15 cellular contexts compared by ENCODE assay signal in the genomic region with DNA sequence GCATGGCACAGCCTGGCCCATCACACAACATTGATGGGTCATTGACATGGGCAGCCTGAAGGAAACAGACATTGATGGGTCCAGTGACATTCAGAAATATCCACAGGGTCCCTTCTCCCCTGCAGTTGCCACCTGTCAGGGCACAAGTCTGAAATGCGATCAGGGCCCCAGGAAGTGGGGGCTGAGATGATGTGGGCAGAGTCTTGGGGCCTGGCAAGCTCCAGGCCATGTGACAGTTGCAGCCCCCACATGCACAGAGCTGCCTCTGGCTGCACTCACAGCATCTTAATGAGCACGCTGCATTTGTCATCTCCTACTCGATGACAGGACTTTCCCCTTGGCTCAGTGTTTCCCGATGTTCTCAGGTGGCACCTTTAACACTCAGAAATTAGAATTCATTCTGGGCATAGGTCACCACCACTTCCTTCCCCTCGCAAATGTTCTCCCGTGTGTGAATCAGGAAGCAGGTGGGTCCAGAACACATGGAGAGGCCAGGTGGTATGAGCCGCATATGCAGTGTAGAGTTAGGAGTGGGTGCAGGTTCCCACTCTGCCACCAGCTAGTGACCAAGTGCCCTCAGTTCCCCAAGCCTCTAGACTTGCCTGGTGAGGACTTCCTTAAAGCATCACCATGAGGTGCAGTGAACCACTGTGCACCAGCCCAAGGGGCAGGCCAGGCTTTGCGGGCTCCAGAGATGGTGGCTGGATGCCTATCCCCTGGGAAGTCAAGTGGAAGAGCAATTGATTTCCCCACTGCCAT. TPM values are rescaled to one million over a fixed set of nuclear protein-coding genes. Genes with fewer than 3 reads are reported as not detected.
DNase-seq lines count a peak whose midpoint lies in the region; ATAC-seq, FAIRE-seq and TF ChIP-seq lines count a peak whose summit lies in the region.
"Had no signal": no experiment of that assay in that cellular context is flagged by ENCODE, and none has a peak within 500 bp of the region (broad histone marks: within the 10 kb centered on the region; RNA-seq: fewer than 3 reads in every experiment).

No MANE protein-coding gene starts in this region.

- 69% methylated on average over 7 of the region's 8 CpGs for WGBS in HepG2 (ENCODE audit: low lambda C conversion rate)
- WGBS in right lobe of liver (ENCODE audit: insufficient coverage, low coverage, low lambda C conversion rate, missing lambda C conversion rate): 72% methylated on average over 6 of the region's 8 CpGs
- WGBS in esophagus muscularis mucosa: 72% methylated on average over 8 of the region's 8 CpGs
- 68 to 91% methylated on average over 4 to 7 of the region's 8 CpGs for WGBS in esophagus squamous epithelium, 2 donors

- intact Hi-C loops in HepG2 (cut with micrococcal nuclease; ENCODE audit: unreplicated experiment): no loop called here
- intact Hi-C loops in right lobe of liver (cut with DNase I): no loop called here
- intact Hi-C loops in esophagus muscularis mucosa (cut with DNase I): no loop called here
- intact Hi-C loops in esophagus squamous epithelium (cut with DNase I): no loop called here

- peak overlapping the region; percentile 60 for H3K4me3 Mint-ChIP-seq in type B pancreatic cell

- TF ChIP-seq RAD21 in HepG2 (CRISPR knock-in tag; IDR thresholded peaks at IDR 0.05): no peak

- H3K9me3 ChIP-seq in HepG2 (ENCODE audit: low read length): peaks cover 7% of the 10 kb centered on the region; the same call in 1 of the 2 replicates
- no peaks in the 10 kb centered on the region for H3K9me3 ChIP-seq in right lobe of liver
- no peaks in the 10 kb centered on the region for H3K9me3 ChIP-seq in esophagus muscularis mucosa
- H3K9me3 ChIP-seq in esophagus squamous epithelium: no peaks in the 10 kb centered on the region
- H3K9me3 ChIP-seq: BE2C had no signal

- H3K9ac ChIP-seq in HepG2 (ENCODE audit: insufficient read depth, low read depth, low read length): no peak overlapping the region

- peaks cover 16% of the 10 kb centered on the region for H3K4me1 Mint-ChIP-seq in type B pancreatic cell (ENCODE audit: unreplicated experiment)

- POLR2A ChIA-PET in HepG2 (lab: Yijun Ruan, JAX): no interaction called here

- no peak overlapping the region for H3K4me2 ChIP-seq in HepG2 (ENCODE audit: low read depth, low read length)

- DNase-seq in HepG2 (ENCODE audit: low spot score): no peak
- DNase-seq in right lobe of liver: no peak
- DNase-seq in HTR-8/SVneo (ENCODE audit: insufficient read length, low spot score): no peak
- DNase-seq in esophagus muscularis mucosa (ENCODE audit: extremely low spot score): peak; percentile 55
- no peak for DNase-seq in type B pancreatic cell (ENCODE audit: extremely low spot score, unreplicated experiment)
- DNase-seq in NCI-H1105 (lab: John Stamatoyannopoulos, UW): no peak
- no peak for DNase-seq in HCEC 1CT
- no peak for DNase-seq in esophagus squamous epithelium (lab: John Stamatoyannopoulos, UW)
- DNase-seq: BE2C, DMS53, GF-D8 had no signal

- no peaks in the 10 kb centered on the region for H3K79me2 ChIP-seq in HepG2 (ENCODE audit: insufficient read depth, low read length)

- CTCF ChIA-PET in HepG2 (lab: Yijun Ruan, JAX; ENCODE audit: low intra/inter-chr PET ratio, low total read pairs): no interaction called here

- H3K36me3 ChIP-seq in HepG2 (replicated peaks in 1 of 2; ENCODE audit: control insufficient read depth in 1 of 2, insufficient read depth in 2 of 2, low read length in 2 of 2): no peaks in the 10 kb centered on the region
- H3K36me3 ChIP-seq in right lobe of liver: no peaks in the 10 kb centered on the region
- no peaks in the 10 kb centered on the region for H3K36me3 ChIP-seq in esophagus muscularis mucosa
- H3K36me3 ChIP-seq in esophagus squamous epithelium: no peaks in the 10 kb centered on the region
- H3K36me3 ChIP-seq: BE2C, HAP-1 had no signal

- H2AFZ ChIP-seq in HepG2 (ENCODE audit: low read length): no peak overlapping the region

- H3K27me3 ChIP-seq in HepG2 (ENCODE audit: control insufficient read depth in 1 of 2, insufficient read depth in 2 of 2, low read length in 2 of 2) (peaks cover 0 to 15% of the 10 kb centered on the region in 2 experiments; a peak in 4 of 5 replicates), right lobe of liver (no peaks in the 10 kb centered on the region), esophagus muscularis mucosa (peaks cover 0 to 41% (median 0%) of the 10 kb centered on the region in 4 donors), esophagus squamous epithelium (peaks cover 0 to 46% (median 0%) of the 10 kb centered on the region in 4 donors)
- H3K27me3 ChIP-seq: BE2C had no signal

- no peak overlapping the region for H3K27ac Mint-ChIP-seq in type B pancreatic cell
- H3K27ac Mint-ChIP-seq: CD14-positive monocyte had no signal

- TF ChIP-seq CTCF in HepG2 (CRISPR knock-in tag; IDR thresholded peaks at IDR 0.05): no peak
- no peak for TF ChIP-seq CTCF in right lobe of liver (IDR thresholded peaks at IDR 0.05)
- TF ChIP-seq CTCF in esophagus muscularis mucosa (IDR thresholded peaks at IDR 0.05): no peak
- no peak for TF ChIP-seq CTCF in type B pancreatic cell (conservative IDR thresholded peaks at IDR 0.05)
- TF ChIP-seq CTCF in esophagus squamous epithelium (IDR thresholded peaks at IDR 0.05): no peak

- in situ Hi-C loops in HepG2 (cut with HindIII; ENCODE audit: extremely low pct_ligation_motif_present, low pct_unique_long_range_greater_than_20kb): no loop called here

- no peaks in the 10 kb centered on the region for H3K36me3 Mint-ChIP-seq in type B pancreatic cell
- H3K36me3 Mint-ChIP-seq: CD14-positive monocyte had no signal

- no peak for TF ChIP-seq POLR2A in HepG2 (IDR thresholded peaks at IDR 0.05; ENCODE audit: insufficient read depth in 1 of 2, low read depth in 2 of 2, low read length in 2 of 2)
- no peak for TF ChIP-seq POLR2A in right lobe of liver (IDR thresholded peaks at IDR 0.05)
- no peak for TF ChIP-seq POLR2A in esophagus muscularis mucosa (IDR thresholded peaks at IDR 0.05; ENCODE audit: low read depth)
- TF ChIP-seq POLR2A in esophagus squamous epithelium (IDR thresholded peaks at IDR 0.05): no peak

- TF ChIP-seq EP300 in HepG2 (IDR thresholded peaks at IDR 0.05; ENCODE audit: low read depth in 2 of 2, low read length in 2 of 2) (no peak), HepG2 (CRISPR knock-in tag; IDR thresholded peaks at IDR 0.05; ENCODE audit: borderline replicate concordance) (no peak), esophagus muscularis mucosa (IDR thresholded peaks at IDR 0.05) (no peak)

- H4K20me1 ChIP-seq in HepG2 (ENCODE audit: insufficient read depth, low read length): no peaks in the 10 kb centered on the region

- H3K27ac ChIP-seq in HepG2 (ENCODE audit: extremely low read length, insufficient read depth, low read length) (no peak overlapping the region), right lobe of liver (no peak overlapping the region), esophagus muscularis mucosa (replicated peaks in 1 of 4) (no peak overlapping the region), esophagus squamous epithelium (no peak overlapping the region)

- BruUV-seq in HepG2 (replicated peaks; lab: Mats Ljungman, UMichigan): no TSS peak

- peaks cover 25% of the 10 kb centered on the region for H3K4me1 ChIP-seq in HepG2 (ENCODE audit: insufficient read depth, low read length)
- no peaks in the 10 kb centered on the region for H3K4me1 ChIP-seq in right lobe of liver
- H3K4me1 ChIP-seq in esophagus muscularis mucosa: peaks cover 0 to 21% (median 17%) of the 10 kb centered on the region in 4 donors
- peaks cover 0 to 20% (median 3%) of the 10 kb centered on the region in 3 donors for H3K4me1 ChIP-seq in esophagus squamous epithelium
- H3K4me1 ChIP-seq: BE2C had no signal

- H3K27me3 Mint-ChIP-seq in type B pancreatic cell: peaks cover 25% of the 10 kb centered on the region

- no peak for FAIRE-seq in HepG2 (lab: Jason Lieb, UNC)
- FAIRE-seq in HTR-8/SVneo (lab: Jason Lieb, UNC): peak; percentile 49
- FAIRE-seq: A204.1, H1 had no signal

- ATAC-seq in HepG2 (no peak), right lobe of liver (no peak)

- H3K4me3 ChIP-seq in HepG2 (replicated peaks in 1 of 3; ENCODE audit: insufficient read depth in 1 of 3, low read depth in 2 of 3, low read length in 3 of 3): no peak overlapping the region
- H3K4me3 ChIP-seq in right lobe of liver: no peak overlapping the region
- H3K4me3 ChIP-seq in esophagus muscularis mucosa: no peak overlapping the region
- no peak overlapping the region for H3K4me3 ChIP-seq in esophagus squamous epithelium
- H3K4me3 ChIP-seq: HAP-1 had no signal

- H3K9me3 Mint-ChIP-seq in type B pancreatic cell: no peaks in the 10 kb centered on the region

RNA-seq across cellular contexts. Expression of gene TXNRD3, which starts 1.6 kb away (rescaled TPM):
- total RNA-seq in HepG2 (2016; rRNA removed; fragmentation: Illumina TruSeq; extraction: Trizol) (20.7 and 26.4 TPM in 2 replicates), right lobe of liver (10 to 100 TPM in 1 of 6 experiments, 1 to 10 TPM in 5; 7.3 to 10.4 (median 7.9) TPM), esophagus muscularis mucosa (10 to 100 TPM; 12.8 to 23.7 (median 18.7) TPM), type B pancreatic cell (ENCODE audit: low replicate concordance) (14.4 and 14.6 TPM in 2 replicates), esophagus squamous epithelium (10 to 100 TPM in 2 of 4 donors, 1 to 10 TPM in 2; 7.8 to 14.7 (median 9.4) TPM)
- total RNA-seq in HepG2 (2016; cell fraction: cytosol; rRNA removed; fragmentation: Illumina TruSeq; extraction: Trizol; ENCODE audit: low read depth): 8.9 and 11.8 TPM in 2 replicates
- total RNA-seq in HepG2 (2016; cell fraction: insoluble cytoplasmic fraction; rRNA removed; fragmentation: Illumina TruSeq; extraction: Trizol): 19.3 and 25.3 TPM in 2 replicates
- total RNA-seq in HepG2 (2016; cell fraction: membrane; rRNA removed; fragmentation: Illumina TruSeq; extraction: Trizol): 10.5 and 15.0 TPM in 2 replicates
- total RNA-seq in HepG2 (2016; cell fraction: nucleus; rRNA removed; fragmentation: Illumina TruSeq; extraction: Trizol): 12.6 and 12.9 TPM in 2 replicates
- polyA plus RNA-seq in HepG2 (2011; rRNA removed): 4.7 and 4.8 TPM in 2 replicates
- 2.8 and 4.1 TPM in 2 replicates for polyA plus RNA-seq in HepG2 (2011; cell fraction: cytosol; rRNA removed)
- 4.2 and 8.3 TPM in 2 replicates for polyA plus RNA-seq in HepG2 (2011; cell fraction: nucleus; rRNA removed)
- 10.2 and 11.9 TPM in 2 replicates for polyA plus RNA-seq in HepG2 (2012)
- polyA plus RNA-seq in HepG2 (2016; cell fraction: cytosol; fragmentation: Illumina TruSeq; extraction: Trizol; ENCODE audit: low read depth): 1.3 and 2.2 TPM in 2 replicates
- 12.3 and 17.6 TPM in 2 replicates for polyA plus RNA-seq in HepG2 (2016; cell fraction: insoluble cytoplasmic fraction; fragmentation: Illumina TruSeq; extraction: Trizol; ENCODE audit: low read depth)
- 2.7 and 3.8 TPM in 2 replicates for polyA plus RNA-seq in HepG2 (2016; cell fraction: membrane; fragmentation: Illumina TruSeq; extraction: Trizol; ENCODE audit: low read depth)
- 12.2 and 12.5 TPM in 2 replicates for polyA plus RNA-seq in HepG2 (2016; cell fraction: nucleus; fragmentation: Illumina TruSeq; extraction: Trizol; ENCODE audit: insufficient read depth, low read depth)
- 3.9 and 8.9 TPM in 2 replicates for polyA minus RNA-seq in HepG2 (2011; rRNA and poly(A)+ RNA removed; ENCODE audit: low replicate concordance)
- 2.0 and 4.0 TPM in 2 replicates for polyA minus RNA-seq in HepG2 (2011; cell fraction: cytosol; rRNA and poly(A)+ RNA removed)
- 7.2 and 11.8 TPM in 2 replicates for polyA minus RNA-seq in HepG2 (2011; cell fraction: nucleus; rRNA and poly(A)+ RNA removed)

RNA-seq across cellular contexts. Expression of gene CHCHD6, which starts 47.5 kb away (rescaled TPM):
- total RNA-seq in HepG2 (2016; rRNA removed; fragmentation: Illumina TruSeq; extraction: Trizol) (20.3 and 24.8 TPM in 2 replicates), right lobe of liver (1 to 10 TPM; 1.7 to 5.3 (median 4.2) TPM), esophagus muscularis mucosa (10 to 100 TPM; 10.3 to 13.4 (median 12.1) TPM), type B pancreatic cell (ENCODE audit: low replicate concordance) (9.9 and 17.5 TPM in 2 replicates), esophagus squamous epithelium (10 to 100 TPM in 3 of 4 donors, 1 to 10 TPM in 1; 7.5 to 21.9 (median 16.3) TPM)
- 10.6 and 13.0 TPM in 2 replicates for total RNA-seq in HepG2 (2016; cell fraction: cytosol; rRNA removed; fragmentation: Illumina TruSeq; extraction: Trizol; ENCODE audit: low read depth)
- 21.0 and 27.0 TPM in 2 replicates for total RNA-seq in HepG2 (2016; cell fraction: insoluble cytoplasmic fraction; rRNA removed; fragmentation: Illumina TruSeq; extraction: Trizol)
- total RNA-seq in HepG2 (2016; cell fraction: membrane; rRNA removed; fragmentation: Illumina TruSeq; extraction: Trizol): 12.4 and 16.6 TPM in 2 replicates
- 11.5 and 15.1 TPM in 2 replicates for total RNA-seq in HepG2 (2016; cell fraction: nucleus; rRNA removed; fragmentation: Illumina TruSeq; extraction: Trizol)
- 18.5 and 20.8 TPM in 2 replicates for polyA plus RNA-seq in HepG2 (2011; rRNA removed)
- polyA plus RNA-seq in HepG2 (2011; cell fraction: cytosol; rRNA removed): 19.5 and 23.3 TPM in 2 replicates
- polyA plus RNA-seq in HepG2 (2011; cell fraction: nucleus; rRNA removed): 8.9 and 9.9 TPM in 2 replicates
- 10.9 and 12.0 TPM in 2 replicates for polyA plus RNA-seq in HepG2 (2012)
- polyA plus RNA-seq in HepG2 (2016; cell fraction: cytosol; fragmentation: Illumina TruSeq; extraction: Trizol; ENCODE audit: low read depth): 12.6 and 15.1 TPM in 2 replicates
- polyA plus RNA-seq in HepG2 (2016; cell fraction: insoluble cytoplasmic fraction; fragmentation: Illumina TruSeq; extraction: Trizol; ENCODE audit: low read depth): 28.8 and 28.9 TPM in 2 replicates
- 13.3 and 13.9 TPM in 2 replicates for polyA plus RNA-seq in HepG2 (2016; cell fraction: membrane; fragmentation: Illumina TruSeq; extraction: Trizol; ENCODE audit: low read depth)
- polyA plus RNA-seq in HepG2 (2016; cell fraction: nucleus; fragmentation: Illumina TruSeq; extraction: Trizol; ENCODE audit: insufficient read depth, low read depth): 15.3 and 19.3 TPM in 2 replicates
- polyA minus RNA-seq in HepG2 (2011; rRNA and poly(A)+ RNA removed; ENCODE audit: low replicate concordance): 5.3 and 6.9 TPM in 2 replicates
- polyA minus RNA-seq in HepG2 (2011; cell fraction: cytosol; rRNA and poly(A)+ RNA removed): 3.1 and 3.6 TPM in 2 replicates
- 7.2 and 10.6 TPM in 2 replicates for polyA minus RNA-seq in HepG2 (2011; cell fraction: nucleus; rRNA and poly(A)+ RNA removed)
